ENCODE assay signal across 8 cellular contexts in the genomic region with DNA sequence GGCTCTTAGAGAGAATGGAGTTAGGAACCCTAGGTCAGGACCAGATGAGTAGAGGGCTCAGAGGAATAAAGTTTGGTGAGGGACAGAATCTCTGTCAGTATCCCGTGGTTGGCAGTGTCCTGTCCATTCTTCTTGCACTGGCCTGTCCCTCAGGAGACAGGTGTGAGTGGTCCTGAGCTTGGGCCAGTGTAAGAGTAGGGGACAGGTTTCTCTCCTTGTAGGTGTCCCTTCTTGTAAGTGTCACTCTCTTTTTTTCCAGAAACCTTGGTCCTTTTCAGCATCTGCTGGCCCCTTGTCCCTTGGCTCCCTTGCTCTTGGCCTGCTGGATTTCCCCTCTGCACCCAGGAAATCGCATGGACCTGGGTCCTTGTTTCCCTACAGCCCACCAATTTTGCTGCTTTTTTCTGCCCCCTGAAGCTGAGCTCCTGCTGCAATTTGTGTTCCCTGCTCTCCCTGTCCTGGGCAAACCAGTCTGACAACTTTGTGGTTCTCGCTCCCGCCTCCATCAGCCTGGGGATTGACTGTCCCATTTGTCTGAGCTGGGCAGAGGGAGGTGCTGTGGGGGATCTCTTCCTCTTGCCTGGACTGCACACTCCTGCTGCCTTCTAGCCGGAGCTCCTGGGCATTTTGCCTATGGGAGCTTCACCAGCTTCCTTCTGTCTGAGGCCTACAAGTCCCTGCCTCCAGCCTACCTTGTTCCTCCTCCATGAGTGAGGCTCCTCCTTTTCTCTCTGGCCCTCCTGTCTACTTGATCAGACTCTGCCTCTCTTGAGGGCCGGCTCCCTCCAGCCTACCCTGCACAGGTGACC. TPM values are rescaled to one million over a fixed set of nuclear protein-coding genes. Genes with fewer than 3 reads are reported as not detected.
DNase-seq lines count a peak whose midpoint lies in the region; ATAC-seq lines count a peak whose summit lies in the region.

No MANE protein-coding gene starts in this region.

- CTCF ChIA-PET in CD8-positive, alpha-beta memory T cell (lab: Charles Lee), result interaction anchor here (0.9 to 27.0 kb wide), 5 partner anchors 9 to 44 kb away, joined by 3 to 498 read pairs (median 55); no protein-coding TSS in a partner anchor

- H3K4me3 Mint-ChIP-seq in CD8-positive, alpha-beta memory T cell, result peak overlapping the region; percentile 88 to 99 (median 99)
- peak overlapping the region; percentile 77 for H3K4me3 Mint-ChIP-seq in activated naive CD8-positive, alpha-beta T cell treated with anti-CD3 and anti-CD28 coated beads, Interleukin-2, amount 50 U/mL, for 24 hours

- H3K4me1 Mint-ChIP-seq in CD8-positive, alpha-beta memory T cell, result peaks cover 95 to 100% (median 95%) of the 10 kb centered on the region in 3 donors
- H3K4me1 Mint-ChIP-seq in activated naive CD8-positive, alpha-beta T cell treated with anti-CD3 and anti-CD28 coated beads, Interleukin-2, amount 50 U/mL, for 24 hours, result peaks cover 99% of the 10 kb centered on the region

- no peaks in the 10 kb centered on the region for H3K27me3 Mint-ChIP-seq in CD8-positive, alpha-beta memory T cell
- no peaks in the 10 kb centered on the region for H3K27me3 Mint-ChIP-seq in activated naive CD8-positive, alpha-beta T cell treated with anti-CD3 and anti-CD28 coated beads, Interleukin-2, amount 50 U/mL, for 24 hours

- intact Hi-C loops in sciatic nerve (cut with DNase I), result loop anchor here (5.0 kb wide), 1 partner anchor 37 kb away; no protein-coding TSS in a partner anchor

- H3K9me3 Mint-ChIP-seq in CD8-positive, alpha-beta memory T cell, result no peaks in the 10 kb centered on the region
- H3K9me3 Mint-ChIP-seq in activated naive CD8-positive, alpha-beta T cell treated with anti-CD3 and anti-CD28 coated beads, Interleukin-2, amount 50 U/mL, for 24 hours, result no peaks in the 10 kb centered on the region

- POLR2A ChIA-PET in CD8-positive, alpha-beta memory T cell (lab: Charles Lee), result interaction anchor here (0.6 to 3.2 kb wide), 4 partner anchors 11 to 42 kb away, joined by 3 to 28 read pairs (median 14); no protein-coding TSS in a partner anchor

- ATAC-seq in activated naive CD8-positive, alpha-beta T cell treated with anti-CD3 and anti-CD28 coated beads, Interleukin-2, amount 50 U/mL, for 24 hours, result no peak
- ATAC-seq in sciatic nerve (no peak), HG02884 (IDR thresholded peaks at IDR 0.05; ENCODE audit: unreplicated experiment) (no peak)

- H3K27ac ChIP-seq in CD8-positive, alpha-beta memory T cell (ENCODE audit: low read depth, low read length), result peak overlapping the region; percentile 55

- H3K27ac Mint-ChIP-seq in CD8-positive, alpha-beta memory T cell, result peak overlapping the region; percentile 84 to 95 (median 95)
- peak overlapping the region; percentile 88 for H3K27ac Mint-ChIP-seq in activated naive CD8-positive, alpha-beta T cell treated with anti-CD3 and anti-CD28 coated beads, Interleukin-2, amount 50 U/mL, for 24 hours

- H3K4me1 ChIP-seq in CD8-positive, alpha-beta memory T cell (ENCODE audit: insufficient read depth, low read length), result peaks cover 99% of the 10 kb centered on the region

- peak overlapping the region; percentile 76 for H3K4me3 ChIP-seq in CD8-positive, alpha-beta memory T cell (ENCODE audit: low read length)

- peaks cover 0 to 23% (median 8%) of the 10 kb centered on the region in 3 donors for H3K36me3 Mint-ChIP-seq in CD8-positive, alpha-beta memory T cell
- peaks cover 7% of the 10 kb centered on the region for H3K36me3 Mint-ChIP-seq in activated naive CD8-positive, alpha-beta T cell treated with anti-CD3 and anti-CD28 coated beads, Interleukin-2, amount 50 U/mL, for 24 hours (ENCODE audit: low read depth)

- H3K27me3 ChIP-seq in CD8-positive, alpha-beta memory T cell (ENCODE audit: insufficient read depth, low read length, poor library complexity, severe bottlenecking), result no peaks in the 10 kb centered on the region

- no peaks in the 10 kb centered on the region for H3K9me3 ChIP-seq in CD8-positive, alpha-beta memory T cell (ENCODE audit: low read length)

- DNase-seq in CD8-positive, alpha-beta memory T cell, result no peak
- DNase-seq in Kasumi-1 (lab: John Stamatoyannopoulos, UW) (peak; percentile 66 to 77), hypothalamus (lab: John Stamatoyannopoulos, UW) (peak in 27 of 51 donors; percentile 12 to 74 (median 41)), sciatic nerve (ENCODE audit: low spot score) (peak; percentile 63), GM19238 (ENCODE audit: insufficient read length, low spot score) (no peak), mesenteric fat pad (ENCODE audit: low spot score) (no peak)
- no peak for DNase-seq in activated naive CD8-positive, alpha-beta T cell treated with anti-CD3 and anti-CD28 coated beads, Interleukin-2, amount 50 U/mL, for 24 hours

- no peaks in the 10 kb centered on the region for H3K36me3 ChIP-seq in CD8-positive, alpha-beta memory T cell (ENCODE audit: insufficient read depth, low read length)

RNA-seq across cellular contexts. Expression of gene TSPAN14, which starts 6.5 kb away (rescaled TPM):
- total RNA-seq in CD8-positive, alpha-beta memory T cell, result 10 to 100 TPM; 46.1 to 46.8 TPM
- polyA plus RNA-seq in CD8-positive, alpha-beta memory T cell, result 220 TPM
- total RNA-seq in sciatic nerve, result 103 TPM
- 177 TPM for total RNA-seq in mesenteric fat pad

RNA-seq across cellular contexts. Expression of gene PRXL2A, which starts 52.3 kb away (rescaled TPM):
- total RNA-seq in CD8-positive, alpha-beta memory T cell, result 1 to 10 TPM; 8.1 to 8.3 TPM
- 9.4 TPM for polyA plus RNA-seq in CD8-positive, alpha-beta memory T cell
- total RNA-seq in sciatic nerve (117 TPM), mesenteric fat pad (500 TPM)

Comparison
In these comparisons a context has a peak if more than half of its experiments do, and no peak if none do; other contexts are left out.
1. DNase-seq: peak in Kasumi-1 (2 of 2), hypothalamus (27 of 51) and sciatic nerve (single experiment); none in CD8-positive, alpha-beta memory T cell (0 of 5), activated naive CD8-positive, alpha-beta T cell treated with anti-CD3 and anti-CD28 coated beads, Interleukin-2, amount 50 U/mL, for 24 hours (single experiment), GM19238 (single experiment) and mesenteric fat pad (single experiment).
2. RNA of gene PRXL2A, which starts 52.3 kb away (total RNA-seq): 500 TPM in mesenteric fat pad (single experiment) and 117 TPM in sciatic nerve (single experiment); 8.1 to 8.3 TPM in CD8-positive, alpha-beta memory T cell; every median in the first group is over 10 times any median in the second.